12 cellular contexts compared by ENCODE assay signal in the genomic region with DNA sequence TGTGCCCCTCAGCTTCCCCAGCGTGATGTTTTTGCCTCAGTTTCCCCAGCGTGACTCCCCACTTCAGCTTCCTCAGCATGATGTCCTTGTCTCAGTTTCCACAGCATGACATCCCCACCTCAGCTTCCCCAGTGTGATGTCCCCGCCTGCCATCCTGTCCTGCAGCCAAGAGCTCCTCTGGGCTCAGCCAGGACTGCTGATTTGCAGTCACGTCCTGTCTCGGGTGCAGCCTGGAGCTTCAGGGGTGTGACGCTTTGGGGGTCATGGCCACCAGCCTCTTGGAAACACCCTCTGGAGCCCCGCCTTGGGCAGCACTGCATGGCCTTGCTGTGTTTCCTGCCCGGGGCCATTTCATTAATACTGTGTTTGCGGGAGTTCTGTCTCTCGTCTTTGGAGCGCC. TPM values are rescaled to one million over a fixed set of nuclear protein-coding genes. Genes with fewer than 3 reads are reported as not detected.
DNase-seq lines count a peak whose midpoint lies in the region; ATAC-seq and TF ChIP-seq lines count a peak whose summit lies in the region.
"Had no signal": no experiment of that assay in that cellular context is flagged by ENCODE, and none has a peak within 500 bp of the region (broad histone marks: within the 10 kb centered on the region; RNA-seq: fewer than 3 reads in every experiment).

No MANE protein-coding gene starts in this region.

- no peak overlapping the region for H3K4me3 ChIP-seq in tibial nerve
- H3K4me3 ChIP-seq: neural progenitor cell had no signal

- no peak for TF ChIP-seq POLR2A in tibial nerve (IDR thresholded peaks at IDR 0.05)

- peaks cover 0 to 93% (median 0%) of the 10 kb centered on the region in 3 donors for H3K36me3 ChIP-seq in tibial nerve
- H3K36me3 ChIP-seq: neural progenitor cell had no signal

- peaks cover 12% of the 10 kb centered on the region for H3K36me3 Mint-ChIP-seq in activated CD8-positive, alpha-beta memory T cell treated with anti-CD3 and anti-CD28 coated beads, Interleukin-2, amount 10 ng/mL, durations not matched to agents 7 days and 5 days
- peaks cover 35% of the 10 kb centered on the region for H3K36me3 Mint-ChIP-seq in activated T-helper 17 cell treated with anti-CD3 and anti-CD28 coated beads, Interleukin-2, amount 50 U/mL, for 72 hours (ENCODE audit: low read depth)

- H3K4me1 Mint-ChIP-seq in activated CD8-positive, alpha-beta memory T cell treated with anti-CD3 and anti-CD28 coated beads, Interleukin-2, amount 10 ng/mL, durations not matched to agents 7 days and 5 days, result peaks cover 34% of the 10 kb centered on the region
- peaks cover 18% of the 10 kb centered on the region for H3K4me1 Mint-ChIP-seq in activated T-helper 17 cell treated with anti-CD3 and anti-CD28 coated beads, Interleukin-2, amount 50 U/mL, for 72 hours
- H3K4me1 Mint-ChIP-seq: neural progenitor cell had no signal

- peaks cover 0 to 33% (median 4%) of the 10 kb centered on the region in 4 donors for H3K4me1 ChIP-seq in tibial nerve
- H3K4me1 ChIP-seq: neural progenitor cell had no signal

- H3K27me3 Mint-ChIP-seq in activated CD8-positive, alpha-beta memory T cell treated with anti-CD3 and anti-CD28 coated beads, Interleukin-2, amount 10 ng/mL, durations not matched to agents 7 days and 5 days, result no peaks in the 10 kb centered on the region
- H3K27me3 Mint-ChIP-seq in activated T-helper 17 cell treated with anti-CD3 and anti-CD28 coated beads, Interleukin-2, amount 50 U/mL, for 72 hours, result no peaks in the 10 kb centered on the region

- no peaks in the 10 kb centered on the region for H3K9me3 ChIP-seq in tibial nerve

- TF ChIP-seq CTCF in tibial nerve (IDR thresholded peaks at IDR 0.05), result no peak

- peak overlapping the region in 2 of 4 donors; percentile 21 to 22 for H3K27ac ChIP-seq in tibial nerve
- H3K27ac ChIP-seq: neural progenitor cell had no signal

- peak overlapping the region; percentile 64 for H3K4me3 Mint-ChIP-seq in activated CD8-positive, alpha-beta memory T cell treated with anti-CD3 and anti-CD28 coated beads, Interleukin-2, amount 10 ng/mL, durations not matched to agents 7 days and 5 days
- peak overlapping the region; percentile 81 for H3K4me3 Mint-ChIP-seq in activated T-helper 17 cell treated with anti-CD3 and anti-CD28 coated beads, Interleukin-2, amount 50 U/mL, for 72 hours
- H3K4me3 Mint-ChIP-seq: neural progenitor cell had no signal

- H3K27me3 ChIP-seq in tibial nerve, result no peaks in the 10 kb centered on the region
- H3K27me3 ChIP-seq: neural progenitor cell had no signal

- peak; percentile 45 for ATAC-seq in activated CD8-positive, alpha-beta memory T cell treated with anti-CD3 and anti-CD28 coated beads, Interleukin-2, amount 10 ng/mL, durations not matched to agents 7 days and 5 days
- peak; percentile 5 for ATAC-seq in activated T-helper 17 cell treated with anti-CD3 and anti-CD28 coated beads, Interleukin-2, amount 50 U/mL, for 72 hours (replicated peaks)
- peak; percentile 15 for ATAC-seq in left lobe of liver
- ATAC-seq in stimulated activated naive CD8-positive, alpha-beta T cell treated with anti-CD3 and anti-CD28 coated beads, Interleukin-15, Interleukin-2, amounts not matched to agents 100 U/mL and 50 U/mL, for 24 hours, result peak; percentile 3

- DNase-seq in activated CD8-positive, alpha-beta memory T cell treated with anti-CD3 and anti-CD28 coated beads, Interleukin-2, amount 10 ng/mL, durations not matched to agents 7 days and 5 days, result peak; percentile 68
- no peak for DNase-seq in activated CD8-positive, alpha-beta memory T cell treated with anti-CD3 and anti-CD28 coated beads for 24 hours
- DNase-seq in left lobe of liver (ENCODE audit: low spot score) (peak; percentile 77), tibial nerve (ENCODE audit: low spot score in 2 of 2) (no peak), Kasumi-1 (lab: John Stamatoyannopoulos, UW) (no peak), A172 (ENCODE audit: low spot score) (no peak)
- no peak for DNase-seq in stimulated activated naive CD8-positive, alpha-beta T cell treated with anti-CD3 and anti-CD28 coated beads, Interleukin-15, Interleukin-2, amounts not matched to agents 100 U/mL and 50 U/mL, for 24 hours
- DNase-seq: kidney glomerular epithelial cell, NCI-H1694, NCI-H69 had no signal

- CTCF ChIA-PET in activated CD8-positive, alpha-beta memory T cell treated with anti-CD3 and anti-CD28 coated beads, Interleukin-2, amount 10 ng/mL, durations not matched to agents 7 days and 5 days (lab: Charles Lee), result interaction anchor here (0.9 to 2.1 kb wide), 9 partner anchors 11 to 171 kb away, joined by 3 to 8 read pairs (median 5); a partner anchor contains a TSS

- H3K9me3 Mint-ChIP-seq in activated CD8-positive, alpha-beta memory T cell treated with anti-CD3 and anti-CD28 coated beads, Interleukin-2, amount 10 ng/mL, durations not matched to agents 7 days and 5 days (ENCODE audit: low read depth), result no peaks in the 10 kb centered on the region
- H3K9me3 Mint-ChIP-seq in activated T-helper 17 cell treated with anti-CD3 and anti-CD28 coated beads, Interleukin-2, amount 50 U/mL, for 72 hours, result no peaks in the 10 kb centered on the region
- H3K9me3 Mint-ChIP-seq: neural progenitor cell had no signal

- no peak for TF ChIP-seq EP300 in tibial nerve (IDR thresholded peaks at IDR 0.05)

- WGBS in tibial nerve, 2 donors, result 70 to 77% methylated on average over 11 of the region's 11 CpGs

- peak overlapping the region; percentile 99 for H3K27ac Mint-ChIP-seq in activated CD8-positive, alpha-beta memory T cell treated with anti-CD3 and anti-CD28 coated beads, Interleukin-2, amount 10 ng/mL, durations not matched to agents 7 days and 5 days
- peak overlapping the region; percentile 97 for H3K27ac Mint-ChIP-seq in activated T-helper 17 cell treated with anti-CD3 and anti-CD28 coated beads, Interleukin-2, amount 50 U/mL, for 72 hours

RNA-seq across cellular contexts. Expression of a gene that starts 16.5 kb away (rescaled TPM):
- 10 to 100 TPM; 31.6 to 35.6 TPM for total RNA-seq in activated CD8-positive, alpha-beta memory T cell treated with anti-CD3 and anti-CD28 coated beads, Interleukin-2, amount 10 ng/mL, durations not matched to agents 7 days and 5 days
- 10 to 100 TPM; 16.8 to 28.7 TPM for total RNA-seq in activated T-helper 17 cell treated with anti-CD3 and anti-CD28 coated beads, Interleukin-2, amount 50 U/mL, for 72 hours
- total RNA-seq in left lobe of liver (40.4 TPM), tibial nerve (10 to 100 TPM; 30.3 to 63.7 (median 48.5) TPM)
- total RNA-seq in A172 (2014; rRNA removed; shearing (Covaris generic)), result 52.4 and 64.6 TPM in 2 replicates

RNA-seq across cellular contexts. Expression of a gene that starts 52.2 kb away (rescaled TPM):
- total RNA-seq in activated CD8-positive, alpha-beta memory T cell treated with anti-CD3 and anti-CD28 coated beads, Interleukin-2, amount 10 ng/mL, durations not matched to agents 7 days and 5 days, result 10 to 100 TPM; 76.9 to 92.1 TPM
- total RNA-seq in activated T-helper 17 cell treated with anti-CD3 and anti-CD28 coated beads, Interleukin-2, amount 50 U/mL, for 72 hours, result 10 to 100 TPM; 63.5 to 66.3 TPM
- total RNA-seq in left lobe of liver (59.5 TPM), tibial nerve (10 to 100 TPM; 37.5 to 59.1 (median 42.7) TPM)
- 28.0 and 28.2 TPM in 2 replicates for total RNA-seq in A172 (2014; rRNA removed; shearing (Covaris generic))

RNA-seq across cellular contexts. Expression of a gene that starts 57.2 kb away (rescaled TPM):
- total RNA-seq in activated CD8-positive, alpha-beta memory T cell treated with anti-CD3 and anti-CD28 coated beads, Interleukin-2, amount 10 ng/mL, durations not matched to agents 7 days and 5 days, result 10 to 100 TPM; 16.2 to 17.1 TPM
- total RNA-seq in activated T-helper 17 cell treated with anti-CD3 and anti-CD28 coated beads, Interleukin-2, amount 50 U/mL, for 72 hours, result 10 to 100 TPM; 14.0 to 15.7 TPM
- total RNA-seq in left lobe of liver (10.6 TPM), tibial nerve (10 to 100 TPM; 29.3 to 58.8 (median 51.8) TPM)
- 12.0 and 19.6 TPM in 2 replicates for total RNA-seq in A172 (2014; rRNA removed; shearing (Covaris generic))

RNA-seq across cellular contexts. Expression of a gene that starts 57.5 kb away (rescaled TPM):
- under 1 TPM in 1 of 2 experiments, not detected in 1; 0.30 TPM for total RNA-seq in activated CD8-positive, alpha-beta memory T cell treated with anti-CD3 and anti-CD28 coated beads, Interleukin-2, amount 10 ng/mL, durations not matched to agents 7 days and 5 days
- total RNA-seq in activated T-helper 17 cell treated with anti-CD3 and anti-CD28 coated beads, Interleukin-2, amount 50 U/mL, for 72 hours, result not detected
- 0.45 TPM for total RNA-seq in left lobe of liver
- 10 to 100 TPM in 1 of 4 donors, 1 to 10 TPM in 1, under 1 TPM in 2; 0.21 to 15.3 (median 0.74) TPM for total RNA-seq in tibial nerve
- 1.7 and 5.2 TPM in 2 replicates for total RNA-seq in A172 (2014; rRNA removed; shearing (Covaris generic))

Comparison
In these comparisons a context has a peak if more than half of its experiments do, and no peak if none do; other contexts are left out.
1. DNase-seq: peak in activated CD8-positive, alpha-beta memory T cell treated with anti-CD3 and anti-CD28 coated beads, Interleukin-2, amount 10 ng/mL, durations not matched to agents 7 days and 5 days (single experiment) and left lobe of liver (single experiment); none in activated CD8-positive, alpha-beta memory T cell treated with anti-CD3 and anti-CD28 coated beads for 24 hours (single experiment), stimulated activated naive CD8-positive, alpha-beta T cell treated with anti-CD3 and anti-CD28 coated beads, Interleukin-15, Interleukin-2, amounts not matched to agents 100 U/mL and 50 U/mL, for 24 hours (single experiment), tibial nerve (0 of 2), Kasumi-1 (0 of 2) and A172 (single experiment).
2. Peak in every context shown above with its lines, with median percentiles within 50 percentile points of each other: ATAC-seq.